In the genomic region with DNA sequence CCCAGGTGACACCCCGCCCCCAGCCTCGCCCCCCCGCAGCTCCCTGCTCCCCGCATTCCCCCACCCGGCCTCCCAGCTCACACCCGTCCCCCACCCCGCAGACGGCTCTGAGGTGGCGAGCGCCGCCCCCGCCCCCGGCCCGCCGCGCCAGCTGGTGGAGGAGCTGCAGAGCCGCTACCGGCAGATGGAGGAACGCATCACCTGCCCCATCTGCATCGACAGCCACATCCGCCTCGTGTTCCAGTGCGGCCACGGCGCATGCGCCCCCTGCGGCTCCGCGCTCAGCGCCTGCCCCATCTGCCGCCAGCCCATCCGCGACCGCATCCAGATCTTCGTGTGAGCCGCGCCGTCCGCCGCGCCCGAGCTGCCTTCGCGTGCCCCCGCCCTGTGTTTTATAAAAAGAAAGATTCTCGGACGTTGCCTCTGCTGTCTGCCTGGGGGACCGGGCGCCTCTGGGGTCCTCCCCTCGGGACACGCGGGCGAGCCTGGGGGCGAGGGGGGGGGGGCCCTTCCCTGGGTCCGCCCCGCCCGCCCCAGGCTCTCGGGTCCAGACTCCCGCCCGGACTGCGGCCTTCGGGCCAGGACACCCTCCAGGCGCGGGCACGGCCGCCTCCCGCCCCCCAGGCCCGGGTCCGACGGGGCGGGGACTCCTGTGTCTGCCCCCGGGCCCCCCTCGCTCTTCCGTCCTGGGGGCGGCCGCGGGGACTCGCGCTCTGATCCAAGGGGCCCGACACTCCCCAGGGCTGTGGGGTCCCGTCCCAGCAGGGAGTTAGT, we compare ENCODE assay signal across 8 cellular contexts. TPM values are rescaled to one million over a fixed set of nuclear protein-coding genes. Genes with fewer than 3 reads are reported as not detected.
A peak's percentile ranks its signal among the peaks of the same experiment; 100 is the strongest.
DNase-seq lines count a peak whose midpoint lies in the region; ATAC-seq lines count a peak whose summit lies in the region.

No MANE protein-coding gene starts in this region.

- CTCF ChIA-PET in activated CD4-positive, alpha-beta T cell treated with anti-CD3 and anti-CD28 coated beads, Interleukin-2, amount 10 ng/mL, durations not matched to agents 7 days and 5 days (lab: Charles Lee), result interaction anchor here (0.6 to 1.8 kb wide), 7 partner anchors 11 to 454 kb away, joined by 3 to 6 read pairs (median 3); partner anchors contain the start of gene MIB2

- DNase-seq in NCI-H345 (lab: John Stamatoyannopoulos, UW) (peak; percentile 15), NCI-H345 treated with DMSO at 0.1 percent for 48 hours (lab: John Stamatoyannopoulos, UW; ENCODE audit: unreplicated experiment) (no peak), MV-4-11 (lab: John Stamatoyannopoulos, UW) (peak; percentile 74), dermis microvascular lymphatic vessel endothelial cell (ENCODE audit: low read depth in 2 of 2) (peak; percentile 36 to 67), mucosa of gallbladder (ENCODE audit: low spot score) (peak; percentile 85), HT-29 (ENCODE audit: low spot score) (no peak)
- DNase-seq in activated CD4-positive, alpha-beta T cell treated with anti-CD3 and anti-CD28 coated beads, Interleukin-2, amount 10 ng/mL, durations not matched to agents 7 days and 5 days, result peak; percentile 94
- peak; percentile 88 to 91 for DNase-seq in stimulated activated effector memory CD8-positive, alpha-beta T cell treated with anti-CD3 and anti-CD28 coated beads, Interleukin-12 subunit alpha, Interleukin-12 subunit beta, amount 100 ng/mL, for 72 hours (ENCODE audit: low spot score in 2 of 2)

- ATAC-seq in stimulated activated effector memory CD8-positive, alpha-beta T cell treated with anti-CD3 and anti-CD28 coated beads, Interleukin-12 subunit alpha, Interleukin-12 subunit beta, amount 100 ng/mL, for 72 hours, result peak; percentile 85

- H3K27me3 Mint-ChIP-seq in activated CD4-positive, alpha-beta T cell treated with anti-CD3 and anti-CD28 coated beads, Interleukin-2, amount 10 ng/mL, durations not matched to agents 7 days and 5 days, result peaks cover 4% of the 10 kb centered on the region

- POLR2A ChIA-PET in activated CD4-positive, alpha-beta T cell treated with anti-CD3 and anti-CD28 coated beads, Interleukin-2, amount 10 ng/mL, durations not matched to agents 7 days and 5 days (lab: Charles Lee), result no interaction called here

- peak overlapping the region; percentile 97 for H3K27ac Mint-ChIP-seq in activated CD4-positive, alpha-beta T cell treated with anti-CD3 and anti-CD28 coated beads, Interleukin-2, amount 10 ng/mL, durations not matched to agents 7 days and 5 days
- H3K27ac Mint-ChIP-seq in stimulated activated effector memory CD8-positive, alpha-beta T cell treated with anti-CD3 and anti-CD28 coated beads, Interleukin-12 subunit alpha, Interleukin-12 subunit beta, amount 100 ng/mL, for 72 hours, result peak overlapping the region; percentile 94

- peak overlapping the region; percentile 74 for H3K4me3 Mint-ChIP-seq in activated CD4-positive, alpha-beta T cell treated with anti-CD3 and anti-CD28 coated beads, Interleukin-2, amount 10 ng/mL, durations not matched to agents 7 days and 5 days
- H3K4me3 Mint-ChIP-seq in stimulated activated effector memory CD8-positive, alpha-beta T cell treated with anti-CD3 and anti-CD28 coated beads, Interleukin-12 subunit alpha, Interleukin-12 subunit beta, amount 100 ng/mL, for 72 hours, result peak overlapping the region; percentile 74

- peaks cover 2% of the 10 kb centered on the region for H3K36me3 Mint-ChIP-seq in activated CD4-positive, alpha-beta T cell treated with anti-CD3 and anti-CD28 coated beads, Interleukin-2, amount 10 ng/mL, durations not matched to agents 7 days and 5 days (ENCODE audit: low read depth)
- peaks cover 19% of the 10 kb centered on the region for H3K36me3 Mint-ChIP-seq in stimulated activated effector memory CD8-positive, alpha-beta T cell treated with anti-CD3 and anti-CD28 coated beads, Interleukin-12 subunit alpha, Interleukin-12 subunit beta, amount 100 ng/mL, for 72 hours

- peaks cover 7% of the 10 kb centered on the region for H3K4me1 Mint-ChIP-seq in activated CD4-positive, alpha-beta T cell treated with anti-CD3 and anti-CD28 coated beads, Interleukin-2, amount 10 ng/mL, durations not matched to agents 7 days and 5 days
- H3K4me1 Mint-ChIP-seq in stimulated activated effector memory CD8-positive, alpha-beta T cell treated with anti-CD3 and anti-CD28 coated beads, Interleukin-12 subunit alpha, Interleukin-12 subunit beta, amount 100 ng/mL, for 72 hours, result peaks cover 6% of the 10 kb centered on the region

- no peaks in the 10 kb centered on the region for H3K9me3 Mint-ChIP-seq in activated CD4-positive, alpha-beta T cell treated with anti-CD3 and anti-CD28 coated beads, Interleukin-2, amount 10 ng/mL, durations not matched to agents 7 days and 5 days
- no peaks in the 10 kb centered on the region for H3K9me3 Mint-ChIP-seq in stimulated activated effector memory CD8-positive, alpha-beta T cell treated with anti-CD3 and anti-CD28 coated beads, Interleukin-12 subunit alpha, Interleukin-12 subunit beta, amount 100 ng/mL, for 72 hours

RNA-seq across cellular contexts. Expression of gene MMP23B, which starts 1.6 kb away (rescaled TPM):
- 1 to 10 TPM; 1.8 to 2.3 TPM for total RNA-seq in activated CD4-positive, alpha-beta T cell treated with anti-CD3 and anti-CD28 coated beads, Interleukin-2, amount 10 ng/mL, durations not matched to agents 7 days and 5 days
- total RNA-seq in dermis microvascular lymphatic vessel endothelial cell (0.25 TPM in 1 of 2 replicates, not detected in the other), mucosa of gallbladder (56.0 TPM)
- 0.10 and 1.3 TPM in 2 replicates for total RNA-seq in HT-29 (2014; rRNA removed; shearing (Covaris generic))

RNA-seq across cellular contexts. Expression of gene MIB2, which starts 15.1 kb away (rescaled TPM):
- 10 to 100 TPM; 40.0 to 42.8 TPM for total RNA-seq in activated CD4-positive, alpha-beta T cell treated with anti-CD3 and anti-CD28 coated beads, Interleukin-2, amount 10 ng/mL, durations not matched to agents 7 days and 5 days
- 21.4 and 40.1 TPM in 2 replicates for total RNA-seq in dermis microvascular lymphatic vessel endothelial cell
- total RNA-seq in mucosa of gallbladder, result 135 TPM
- total RNA-seq in HT-29 (2014; rRNA removed; shearing (Covaris generic)), result 65.3 and 89.0 TPM in 2 replicates

RNA-seq across cellular contexts. Expression of gene CDK11B, which starts 28.4 kb away (rescaled TPM):
- total RNA-seq in activated CD4-positive, alpha-beta T cell treated with anti-CD3 and anti-CD28 coated beads, Interleukin-2, amount 10 ng/mL, durations not matched to agents 7 days and 5 days, result 10 to 100 TPM; 42.0 to 44.3 TPM
- total RNA-seq in dermis microvascular lymphatic vessel endothelial cell, result 5.6 and 7.5 TPM in 2 replicates
- total RNA-seq in mucosa of gallbladder, result 24.2 TPM
- total RNA-seq in HT-29 (2014; rRNA removed; shearing (Covaris generic)), result 21.9 and 24.1 TPM in 2 replicates

RNA-seq across cellular contexts. Expression of gene FNDC10, which starts 30.4 kb away (rescaled TPM):
- 1 to 10 TPM; 6.2 to 7.9 TPM for total RNA-seq in activated CD4-positive, alpha-beta T cell treated with anti-CD3 and anti-CD28 coated beads, Interleukin-2, amount 10 ng/mL, durations not matched to agents 7 days and 5 days
- total RNA-seq in dermis microvascular lymphatic vessel endothelial cell, result 0.39 and 1.3 TPM in 2 replicates
- total RNA-seq in mucosa of gallbladder, result 4.6 TPM
- total RNA-seq in HT-29 (2014; rRNA removed; shearing (Covaris generic)), result not detected in 2 replicates

RNA-seq across cellular contexts. Expression of gene SSU72, which starts 55.7 kb away (rescaled TPM):
- 100 to 1,000 TPM; 128 to 130 TPM for total RNA-seq in activated CD4-positive, alpha-beta T cell treated with anti-CD3 and anti-CD28 coated beads, Interleukin-2, amount 10 ng/mL, durations not matched to agents 7 days and 5 days
- 48.9 and 65.9 TPM in 2 replicates for total RNA-seq in dermis microvascular lymphatic vessel endothelial cell
- 117 TPM for total RNA-seq in mucosa of gallbladder
- total RNA-seq in HT-29 (2014; rRNA removed; shearing (Covaris generic)), result 140 and 148 TPM in 2 replicates

Comparison
In these comparisons a context has a peak if more than half of its experiments do, and no peak if none do; other contexts are left out.
1. DNase-seq: peak in NCI-H345 (single experiment), MV-4-11 (single experiment), activated CD4-positive, alpha-beta T cell treated with anti-CD3 and anti-CD28 coated beads, Interleukin-2, amount 10 ng/mL, durations not matched to agents 7 days and 5 days (single experiment), dermis microvascular lymphatic vessel endothelial cell (2 of 2), mucosa of gallbladder (single experiment) and stimulated activated effector memory CD8-positive, alpha-beta T cell treated with anti-CD3 and anti-CD28 coated beads, Interleukin-12 subunit alpha, Interleukin-12 subunit beta, amount 100 ng/mL, for 72 hours (2 of 2); none in NCI-H345 treated with DMSO at 0.1 percent for 48 hours (single experiment) and HT-29 (single experiment).
2. RNA of gene MMP23B, which starts 1.6 kb away (total RNA-seq): 56.0 TPM in mucosa of gallbladder (single experiment); 1.8 to 2.3 TPM in activated CD4-positive, alpha-beta T cell treated with anti-CD3 and anti-CD28 coated beads, Interleukin-2, amount 10 ng/mL, durations not matched to agents 7 days and 5 days, 0.10 to 1.3 TPM in HT-29 and 0.25 TPM in dermis microvascular lymphatic vessel endothelial cell; every median in the first group is over 10 times any median in the second.